ENCODE assay signal across 21 cellular contexts in genomic region chr2:163752252-163752651, GRCh38. TPM values are rescaled to one million over a fixed set of nuclear protein-coding genes. Genes with fewer than 3 reads are reported as not detected.
"Had no signal": no experiment of that assay in that cellular context is flagged by ENCODE, and none has a peak within 500 bp of the region (broad histone marks: within the 10 kb centered on the region; RNA-seq: fewer than 3 reads in every experiment).

No MANE protein-coding gene starts in this region.

- H3K27me3 ChIP-seq: gastroesophageal sphincter, neural progenitor cell, pancreas, thyroid gland, uterus had no signal

- H3K36me3 ChIP-seq: gastroesophageal sphincter, neural progenitor cell, pancreas, thyroid gland, uterus had no signal

- H3K9me3 ChIP-seq: gastroesophageal sphincter, pancreas, thyroid gland, uterus had no signal

- H3K4me3 ChIP-seq: gastroesophageal sphincter, neural progenitor cell, pancreas, thyroid gland, uterus had no signal

- ATAC-seq: activated T-cell treated with anti-CD3 and anti-CD28 coated beads, Interleukin-2, amount 50 U/mL, for 72 hours; effector memory CD8-positive, alpha-beta T cell; gastroesophageal sphincter; left lobe of liver; pancreas; stimulated activated naive B cell treated with anti-CD40 and anti-IgM and Interleukin-4, amounts not matched to agents 10 μg/mL and 1 μg/mL and 100 μg/mL, for 72 hours; WTC11 had no signal

- DNase-seq: activated CD4-positive, alpha-beta T cell treated with anti-CD3 and anti-CD28 coated beads for 48 hours; activated CD8-positive, alpha-beta memory T cell treated with anti-CD3 and anti-CD28 coated beads, Interleukin-2, amount 50 U/mL, for 48 hours; activated gamma-delta T cell treated with Interleukin-2 at 50 U/mL for 16 hours; activated T-cell treated with anti-CD3 and anti-CD28 coated beads, Interleukin-2, amount 50 U/mL, for 72 hours; amniotic stem cell; effector memory CD8-positive, alpha-beta T cell; erythroblast; naive B cell; pancreas; stimulated activated CD4-positive, alpha-beta T cell treated with anti-CD3 and anti-CD28 coated beads, Interleukin-15, amount 100 ng/mL, for 24 hours; stimulated activated CD4-positive, alpha-beta T cell treated with anti-CD3 and anti-CD28 coated beads, Interleukin-4, amount 100 ng/mL, for 1 hour; stimulated activated naive B cell treated with anti-CD40 and anti-IgM and Interleukin-4, amounts not matched to agents 10 μg/mL and 1 μg/mL and 100 μg/mL, for 72 hours; T-helper 2 cell; thyroid gland; uterus had no signal

- H3K9ac ChIP-seq: neural progenitor cell had no signal

- H3K4me2 ChIP-seq: neural progenitor cell had no signal

- H3K4me1 ChIP-seq: gastroesophageal sphincter, neural progenitor cell, pancreas, thyroid gland, uterus had no signal

- H3K27ac ChIP-seq: gastroesophageal sphincter, neural progenitor cell, pancreas, thyroid gland, uterus had no signal

- FAIRE-seq: pancreas, TTC549 had no signal

RNA-seq across cellular contexts. Expression of gene FIGN, which starts 16.4 kb away (rescaled TPM):
- total RNA-seq: activated T-cell treated with anti-CD3 and anti-CD28 coated beads, Interleukin-2, amount 50 U/mL, for 72 hours; mononuclear cell had no signal
